Comparison of ENCODE assay signal across 18 cellular contexts in the genomic region with DNA sequence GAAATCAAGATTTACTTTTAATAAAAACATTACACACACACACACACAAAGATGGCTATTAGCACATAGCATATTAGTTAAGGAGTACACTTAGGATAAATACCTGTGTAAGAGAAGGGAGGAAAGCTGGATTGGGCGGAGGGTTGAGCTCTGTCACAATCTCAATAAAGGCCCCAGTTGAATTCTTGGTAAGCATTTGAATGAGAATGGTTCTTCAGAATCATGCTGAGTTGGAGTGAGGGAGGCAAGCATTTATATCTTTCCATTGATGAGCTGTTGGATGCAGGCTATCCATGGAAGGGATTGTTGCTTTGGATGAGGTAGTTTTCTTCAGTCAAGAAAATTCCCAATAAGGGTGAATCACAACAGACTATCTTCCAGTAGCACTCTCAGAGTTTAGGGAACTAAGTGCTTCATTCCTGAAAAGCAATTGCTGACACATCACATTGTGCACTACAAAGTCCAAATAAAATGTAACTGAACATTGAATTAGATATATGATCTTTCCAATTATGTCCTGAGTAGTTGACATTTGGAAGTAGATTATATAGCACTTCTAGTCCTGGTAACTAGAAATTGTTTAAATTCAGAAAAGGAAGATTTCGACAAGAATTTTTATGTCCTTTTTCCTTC.
"Had no signal": no experiment of that assay in that cellular context is flagged by ENCODE, and none has a peak within 500 bp of the region (broad histone marks: within the 10 kb centered on the region; RNA-seq: fewer than 3 reads in every experiment).

No MANE protein-coding gene starts in this region.

- H3K27ac Mint-ChIP-seq: immature natural killer cell; stimulated activated naive CD8-positive, alpha-beta T cell treated with anti-CD3 and anti-CD28 coated beads, Interleukin-15, amount 100 ng/mL, for 72 hours; T-helper 1 cell treated with Interleukin-12 subunit alpha and Interleukin-12 subunit beta and Interleukin-4 antibody, amounts not matched to agents 30 μg/mL and 1 μg/mL, for 36 hours had no signal

- H3K4me3 ChIP-seq: adrenal gland, gastroesophageal sphincter, testis, upper lobe of right lung had no signal

- H3K9me3 ChIP-seq: adrenal gland, gastroesophageal sphincter, testis, upper lobe of right lung had no signal

- H3K27me3 Mint-ChIP-seq: stimulated activated naive CD8-positive, alpha-beta T cell treated with anti-CD3 and anti-CD28 coated beads, Interleukin-15, amount 100 ng/mL, for 72 hours had no signal

- H3K9me3 Mint-ChIP-seq: immature natural killer cell; stimulated activated naive CD8-positive, alpha-beta T cell treated with anti-CD3 and anti-CD28 coated beads, Interleukin-15, amount 100 ng/mL, for 72 hours; T-helper 1 cell treated with Interleukin-12 subunit alpha and Interleukin-12 subunit beta and Interleukin-4 antibody, amounts not matched to agents 30 μg/mL and 1 μg/mL, for 36 hours had no signal

- DNase-seq: activated CD4-positive, alpha-beta T cell treated with anti-CD3 and anti-CD28 coated beads, Interleukin-2, amount 50 U/mL, for 1 hour; activated CD4-positive, CD25-positive, alpha-beta regulatory T cell; activated naive CD4-positive, alpha-beta T cell treated with anti-CD3 and anti-CD28 coated beads, Interleukin-2, amount 50 U/mL, for 16 hours; adrenal gland; caudate nucleus; cortex of kidney; effector memory CD4-positive, alpha-beta T cell; immature natural killer cell; left cardiac atrium; mammary epithelial cell; stimulated activated CD4-positive, alpha-beta T cell treated with anti-CD3 and anti-CD28 coated beads, Interleukin-4, amount 100 ng/mL, for 1 hour; stimulated activated CD8-positive, alpha-beta memory T cell treated with anti-CD3 and anti-CD28 coated beads, Interleukin-4, amount 100 ng/mL, for 48 hours; stimulated activated naive CD8-positive, alpha-beta T cell treated with anti-CD3 and anti-CD28 coated beads, Interleukin-15, amount 100 ng/mL, for 72 hours; testis; upper lobe of right lung had no signal

- ATAC-seq: gastroesophageal sphincter; left cardiac atrium; stimulated activated naive CD8-positive, alpha-beta T cell treated with anti-CD3 and anti-CD28 coated beads, Interleukin-15, amount 100 ng/mL, for 72 hours; upper lobe of right lung had no signal

- H3K4me1 ChIP-seq: adrenal gland, gastroesophageal sphincter, testis, upper lobe of right lung had no signal

- H3K4me1 Mint-ChIP-seq: immature natural killer cell; nephron; stimulated activated naive CD8-positive, alpha-beta T cell treated with anti-CD3 and anti-CD28 coated beads, Interleukin-15, amount 100 ng/mL, for 72 hours had no signal

- H3K27me3 ChIP-seq: adrenal gland, gastroesophageal sphincter, testis, upper lobe of right lung had no signal

- H3K4me3 Mint-ChIP-seq: immature natural killer cell; nephron; stimulated activated naive CD8-positive, alpha-beta T cell treated with anti-CD3 and anti-CD28 coated beads, Interleukin-15, amount 100 ng/mL, for 72 hours; T-helper 1 cell treated with Interleukin-12 subunit alpha and Interleukin-12 subunit beta and Interleukin-4 antibody, amounts not matched to agents 30 μg/mL and 1 μg/mL, for 36 hours had no signal

- H3K36me3 Mint-ChIP-seq: immature natural killer cell had no signal

- H3K27ac ChIP-seq: adrenal gland, gastroesophageal sphincter, testis, upper lobe of right lung had no signal

- H3K36me3 ChIP-seq: adrenal gland, gastroesophageal sphincter, upper lobe of right lung had no signal
